ENCODE assay signal across 18 cellular contexts in the genomic region with DNA sequence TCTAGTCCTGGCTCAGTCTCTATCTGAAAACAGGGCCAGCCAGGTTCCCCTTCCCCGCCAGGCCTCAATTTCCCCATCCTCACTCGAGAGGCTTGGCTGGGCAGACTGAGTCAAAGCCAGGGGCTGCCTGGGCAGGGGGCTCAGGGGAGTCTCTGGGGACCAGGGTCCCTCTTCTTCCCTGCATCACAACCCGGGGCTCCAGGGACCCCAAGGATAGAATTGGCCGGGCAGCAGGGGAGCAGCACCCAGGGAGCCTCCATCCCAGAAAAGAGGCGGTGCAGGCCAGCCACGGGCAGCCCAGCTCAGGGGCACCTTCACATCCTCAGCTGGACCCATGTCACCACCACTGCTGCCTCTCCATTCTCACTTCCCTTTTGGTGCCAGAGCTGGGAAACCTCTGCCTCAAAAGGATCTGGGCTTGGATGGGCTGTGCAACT. TPM values are rescaled to one million over a fixed set of nuclear protein-coding genes. Genes with fewer than 3 reads are reported as not detected.
A peak's percentile ranks its signal among the peaks of the same experiment; 100 is the strongest.
DNase-seq lines count a peak whose midpoint lies in the region; ATAC-seq, FAIRE-seq and TF ChIP-seq lines count a peak whose summit lies in the region.
"Had no signal": no experiment of that assay in that cellular context is flagged by ENCODE, and none has a peak within 500 bp of the region (broad histone marks: within the 10 kb centered on the region; RNA-seq: fewer than 3 reads in every experiment).

No MANE protein-coding gene starts in this region.

- H3K36me3 ChIP-seq in adrenal gland (replicated peaks in 1 of 2) (no peaks in the 10 kb centered on the region), lower lobe of right lung (no peaks in the 10 kb centered on the region), transverse colon (no peaks in the 10 kb centered on the region), BE2C (no peaks in the 10 kb centered on the region)
- H3K36me3 ChIP-seq: colonic mucosa had no signal

- intact Hi-C loops in adrenal gland (cut with DNase I), result no loop called here
- intact Hi-C loops in lower lobe of right lung (cut with DNase I), result no loop called here
- intact Hi-C loops in transverse colon (cut with DNase I; ENCODE audit: low total_unique reads), result loop anchor here (10.0 kb wide), 1 partner anchor 315 kb away; no protein-coding TSS in a partner anchor

- no peak for TF ChIP-seq EP300 in transverse colon (IDR thresholded peaks at IDR 0.05; ENCODE audit: low read depth)

- H3K27me3 ChIP-seq in adrenal gland, result no peaks in the 10 kb centered on the region
- H3K27me3 ChIP-seq in lower lobe of right lung (ENCODE audit: low read depth), result no peaks in the 10 kb centered on the region
- no peaks in the 10 kb centered on the region for H3K27me3 ChIP-seq in transverse colon
- H3K27me3 ChIP-seq in BE2C, result no peaks in the 10 kb centered on the region
- H3K27me3 ChIP-seq: colonic mucosa had no signal

- no peak for TF ChIP-seq CTCF in NB4 (IDR thresholded peaks at IDR 0.05; ENCODE audit: low read depth, low read length)
- no peak for TF ChIP-seq CTCF in adrenal gland (IDR thresholded peaks at IDR 0.05)
- no peak for TF ChIP-seq CTCF in lower lobe of right lung (IDR thresholded peaks at IDR 0.05)
- no peak for TF ChIP-seq CTCF in transverse colon (IDR thresholded peaks at IDR 0.05)
- TF ChIP-seq CTCF in BE2C (IDR thresholded peaks at IDR 0.05; ENCODE audit: low read depth, low read length), result no peak

- TF ChIP-seq POLR2A in NB4 (IDR thresholded peaks at IDR 0.05; ENCODE audit: extremely low read depth, insufficient read length), result no peak
- TF ChIP-seq POLR2A in adrenal gland (IDR thresholded peaks at IDR 0.05), result no peak
- TF ChIP-seq POLR2A in transverse colon (IDR thresholded peaks at IDR 0.05), result no peak
- TF ChIP-seq POLR2A in H54 (IDR thresholded peaks at IDR 0.05; ENCODE audit: low read depth, low read length), result no peak

- in situ Hi-C loops in transverse colon (cut with MboI; ENCODE audit: low pct_ligation_motif_present in 1 of 4, low pct_unique_long_range_greater_than_20kb in 1 of 4, low sequenced_read_pairs in 3 of 4), result no loop called here

- peak overlapping the region in 2 of 5 donors; percentile 22 to 77 for H3K27ac ChIP-seq in adrenal gland
- peak overlapping the region; percentile 77 for H3K27ac ChIP-seq in lower lobe of right lung
- H3K27ac ChIP-seq in transverse colon, result peak overlapping the region in 3 of 4 donors; percentile 4 to 18 (median 17)
- H3K27ac ChIP-seq: colonic mucosa, epithelial cell of prostate, VCaP had no signal

- H3K9me3 ChIP-seq in adrenal gland (replicated peaks in 1 of 3) (no peaks in the 10 kb centered on the region), lower lobe of right lung (no peaks in the 10 kb centered on the region), transverse colon (no peaks in the 10 kb centered on the region), BE2C (no peaks in the 10 kb centered on the region)
- H3K9me3 ChIP-seq: colonic mucosa had no signal

- no peak for ATAC-seq in lower lobe of right lung
- ATAC-seq: Panc1 had no signal

- 85 to 92% (median 89%) methylated on average over 2 to 6 of the region's 6 CpGs for WGBS in adrenal gland, 4 donors
- 80% methylated on average over 6 of the region's 6 CpGs; no CpG with 5 or more reads in 1 of the 2 donors for WGBS in transverse colon (ENCODE audit: low coverage in 1 of 2), 2 donors

- DNase-seq in NB4 (ENCODE audit: low read depth), result peak; percentile 25
- DNase-seq in adrenal gland, result peak in 4 of 7 donors; percentile 15 to 24 (median 18)
- DNase-seq in lower lobe of right lung, result peak; percentile 49
- DNase-seq in transverse colon, result no peak
- no peak for DNase-seq in BE2C
- no peak for DNase-seq in H54 (ENCODE audit: insufficient read length, low spot score)
- DNase-seq in NCI-H526 (lab: John Stamatoyannopoulos, UW), result no peak
- DNase-seq: activated effector memory CD4-positive, alpha-beta T cell treated with Interleukin-2 at 50 U/mL for 16 hours; anterior cingulate cortex; CD4-positive, CD25-positive, alpha-beta regulatory T cell; DND-41; NCI-H1417; NCI-H446 had no signal

- H3K4me1 ChIP-seq in adrenal gland (replicated peaks in 1 of 2), result peaks cover 18 to 66% of the 10 kb centered on the region in 2 donors
- peaks cover 95% of the 10 kb centered on the region for H3K4me1 ChIP-seq in lower lobe of right lung
- H3K4me1 ChIP-seq in transverse colon, result peaks cover 9 to 43% (median 24%) of the 10 kb centered on the region in 4 donors
- H3K4me1 ChIP-seq in BE2C, result peaks cover under 1% of the 10 kb centered on the region; the same call in 1 of the 2 replicates

- no peak for FAIRE-seq in H54 (lab: Jason Lieb, UNC)
- FAIRE-seq: islet of Langerhans had no signal

- H3K4me3 ChIP-seq in NB4 (ENCODE audit: low read depth, low read length) (no peak overlapping the region), adrenal gland (no peak overlapping the region), lower lobe of right lung (no peak overlapping the region), transverse colon (no peak overlapping the region), BE2C (ENCODE audit: low read depth, low read length) (no peak overlapping the region)
- H3K4me3 ChIP-seq: colonic mucosa had no signal

RNA-seq across cellular contexts. Expression of a gene that starts 13.3 kb away (rescaled TPM):
- total RNA-seq in adrenal gland (100 to 1,000 TPM; 101 to 191 (median 149) TPM), lower lobe of right lung (233 TPM), transverse colon (10 to 100 TPM; 26.4 to 71.8 (median 35.8) TPM)
- 100 to 1,000 TPM in 2 of 3 donors, 10 to 100 TPM in 1; 41.2 to 370 (median 130) TPM for polyA plus RNA-seq in adrenal gland
- 227 TPM for polyA plus RNA-seq in BE2C (2012; ENCODE audit: insufficient read depth, insufficient read length, low read depth)

Comparison
In these comparisons a context has a peak if more than half of its experiments do, and no peak if none do; other contexts are left out.
1. DNase-seq: peak in NB4 (single experiment), adrenal gland (4 of 7) and lower lobe of right lung (single experiment); none in transverse colon (single experiment), BE2C (single experiment), H54 (single experiment) and NCI-H526 (0 of 2).